Comparison of ENCODE assay signal across 23 cellular contexts in genomic region chr10:108363566-108363965, GRCh38.
"Had no signal": no experiment of that assay in that cellular context is flagged by ENCODE, and none has a peak within 500 bp of the region (broad histone marks: within the 10 kb centered on the region; RNA-seq: fewer than 3 reads in every experiment).

No MANE protein-coding gene starts in this region.

- H3K27ac Mint-ChIP-seq: nephron; neural progenitor cell; progenitor cell of endocrine pancreas; stimulated activated effector memory CD8-positive, alpha-beta T cell treated with anti-CD3 and anti-CD28 coated beads, Interleukin-12 subunit alpha, Interleukin-12 subunit beta, amount 100 ng/mL, for 72 hours; stimulated activated naive B cell treated with anti-CD40 and anti-IgM and Interleukin-4, amounts not matched to agents 10 μg/mL and 1 μg/mL and 100 μg/mL, for 72 hours; stimulated activated naive CD8-positive, alpha-beta T cell treated with anti-CD3 and anti-CD28 coated beads, Interleukin-15, Interleukin-2, amounts not matched to agents 100 ng/mL and 50 ng/mL, for 24 hours had no signal

- DNase-seq: occipital lobe; ovary; posterior cingulate gyrus; psoas muscle; right cardiac atrium; right lobe of liver; sigmoid colon; small intestine; stimulated activated CD4-positive, alpha-beta T cell treated with anti-CD3 and anti-CD28 coated beads, Interleukin-15, amount 100 ng/mL, for 24 hours; stimulated activated CD4-positive, alpha-beta T cell treated with anti-CD3 and anti-CD28 coated beads, Interleukin-2, amount 100 ng/mL, for 24 hours; stimulated activated CD4-positive, alpha-beta T cell treated with anti-CD3 and anti-CD28 coated beads, Interleukin-2, amount 100 ng/mL, for 48 hours; stimulated activated CD4-positive, alpha-beta T cell treated with anti-CD3 and anti-CD28 coated beads, Interleukin-4, amount 100 ng/mL, for 24 hours; stimulated activated naive B cell treated with anti-CD40 and anti-IgM and Interleukin-4, amounts not matched to agents 10 μg/mL and 1 μg/mL and 100 μg/mL, for 72 hours; stimulated activated naive CD4-positive, alpha-beta T cell treated with Interleukin-2 at 50 U/mL for 16 hours; stomach; thyroid gland; trophoblast cell; upper lobe of left lung had no signal

- H3K9me3 Mint-ChIP-seq: nephron, neural progenitor cell had no signal

- H3K4me1 Mint-ChIP-seq: nephron; neural progenitor cell; stimulated activated effector memory CD8-positive, alpha-beta T cell treated with anti-CD3 and anti-CD28 coated beads, Interleukin-12 subunit alpha, Interleukin-12 subunit beta, amount 100 ng/mL, for 72 hours; stimulated activated naive B cell treated with anti-CD40 and anti-IgM and Interleukin-4, amounts not matched to agents 10 μg/mL and 1 μg/mL and 100 μg/mL, for 72 hours had no signal

- H3K4me3 Mint-ChIP-seq: nephron; neural progenitor cell; stimulated activated effector memory CD8-positive, alpha-beta T cell treated with anti-CD3 and anti-CD28 coated beads, Interleukin-12 subunit alpha, Interleukin-12 subunit beta, amount 100 ng/mL, for 72 hours; stimulated activated naive B cell treated with anti-CD40 and anti-IgM and Interleukin-4, amounts not matched to agents 10 μg/mL and 1 μg/mL and 100 μg/mL, for 72 hours; stimulated activated naive CD8-positive, alpha-beta T cell treated with anti-CD3 and anti-CD28 coated beads, Interleukin-15, Interleukin-2, amounts not matched to agents 100 ng/mL and 50 ng/mL, for 24 hours had no signal

- ATAC-seq: psoas muscle; right cardiac atrium; right lobe of liver; stimulated activated effector memory CD8-positive, alpha-beta T cell treated with anti-CD3 and anti-CD28 coated beads, Interleukin-12 subunit alpha, Interleukin-12 subunit beta, amount 100 ng/mL, for 72 hours; stimulated activated naive B cell treated with anti-CD40 and anti-IgM and Interleukin-4, amounts not matched to agents 10 μg/mL and 1 μg/mL and 100 μg/mL, for 72 hours had no signal

- H3K36me3 Mint-ChIP-seq: neural progenitor cell; stimulated activated effector memory CD8-positive, alpha-beta T cell treated with anti-CD3 and anti-CD28 coated beads, Interleukin-12 subunit alpha, Interleukin-12 subunit beta, amount 100 ng/mL, for 72 hours; stimulated activated naive B cell treated with anti-CD40 and anti-IgM and Interleukin-4, amounts not matched to agents 10 μg/mL and 1 μg/mL and 100 μg/mL, for 72 hours had no signal

- H3K27me3 Mint-ChIP-seq: progenitor cell of endocrine pancreas; stimulated activated naive B cell treated with anti-CD40 and anti-IgM and Interleukin-4, amounts not matched to agents 10 μg/mL and 1 μg/mL and 100 μg/mL, for 72 hours; stimulated activated naive CD8-positive, alpha-beta T cell treated with anti-CD3 and anti-CD28 coated beads, Interleukin-15, Interleukin-2, amounts not matched to agents 100 ng/mL and 50 ng/mL, for 24 hours had no signal
